13 cellular contexts compared by ENCODE assay signal in genomic region chr15:82543155-82543554, GRCh38. TPM values are rescaled to one million over a fixed set of nuclear protein-coding genes. Genes with fewer than 3 reads are reported as not detected.
DNase-seq lines count a peak whose midpoint lies in the region; ATAC-seq and TF ChIP-seq lines count a peak whose summit lies in the region.
"Had no signal": no experiment of that assay in that cellular context is flagged by ENCODE, and none has a peak within 500 bp of the region (broad histone marks: within the 10 kb centered on the region; RNA-seq: fewer than 3 reads in every experiment).

No MANE protein-coding gene starts in this region.

- no peak for TF ChIP-seq CTCF in BJ (IDR thresholded peaks at IDR 0.05; ENCODE audit: insufficient read depth, low read depth, low read length)
- no peak for TF ChIP-seq CTCF in astrocyte of the cerebellum (IDR thresholded peaks at IDR 0.05; ENCODE audit: low read depth, low read length, missing control alignments)
- no peak for TF ChIP-seq CTCF in spleen (IDR thresholded peaks at IDR 0.05 in 8 of 11, conservative IDR thresholded peaks at IDR 0.05 in 3 of 11)

- intact Hi-C loops in spleen (cut with DNase I; ENCODE audit: low total_unique reads), result loop anchor here (5.0 kb wide), 1 partner anchor 459 kb away; no protein-coding TSS in a partner anchor

- no peaks in the 10 kb centered on the region for H3K9me3 ChIP-seq in spleen

- CTCF ChIA-PET in BJ (lab: Yijun Ruan, JAX), result interaction anchor here (1.0 to 3.0 kb wide), 3 partner anchors 12 to 457 kb away, joined by 5 to 12 read pairs (median 7); no protein-coding TSS in a partner anchor

- in situ Hi-C loops in astrocyte of the cerebellum (cut with HindIII; ENCODE audit: low sequenced_read_pairs), result no loop called here

- H3K27me3 ChIP-seq in BJ (ENCODE audit: control insufficient read depth, insufficient read depth, low read length) (no peaks in the 10 kb centered on the region), spleen (replicated peaks in 1 of 7) (peaks cover 0 to 6% (median 0%) of the 10 kb centered on the region in 7 donors)

- H3K4me3 ChIP-seq in BJ (ENCODE audit: low read depth, low read length) (no peak overlapping the region), astrocyte of the cerebellum (ENCODE audit: low read depth, low read length) (no peak overlapping the region), spleen (no peak overlapping the region)
- no peak overlapping the region for H3K4me3 ChIP-seq in Jurkat, Clone E6-1 (ENCODE audit: low read length)

- peaks cover 16 to 28% (median 23%) of the 10 kb centered on the region in 6 donors for H3K4me1 ChIP-seq in spleen

- no peak for TF ChIP-seq POLR2A in spleen (IDR thresholded peaks at IDR 0.05)

- POLR2A ChIA-PET in BJ (lab: Charles Lee), result interaction anchor here (0.8 kb wide), 1 partner anchor 8 kb away, joined by 9 read pairs; no protein-coding TSS in a partner anchor

- DNase-seq in BJ (ENCODE audit: low read depth) (peak; percentile 33), astrocyte of the cerebellum (ENCODE audit: low read depth) (peak; percentile 95), islet precursor cell (peak; percentile 38), Kasumi-1 (lab: John Stamatoyannopoulos, UW) (no peak), spleen (no peak)
- peak; percentile 91 for DNase-seq in Jurkat, Clone E6-1 (ENCODE audit: low read depth, low spot score)
- DNase-seq: activated B cell treated with CpG ODN at 0.5 μM for 24 hours; effector memory CD4-positive, alpha-beta T cell; NCI-H345 had no signal

- H3K27ac ChIP-seq in spleen, result no peak overlapping the region

- no peaks in the 10 kb centered on the region; the same call in 1 of the 2 replicates for H3K36me3 ChIP-seq in BJ (ENCODE audit: control insufficient read depth, insufficient read depth, low read length)
- peaks cover 0 to 11% (median 7%) of the 10 kb centered on the region in 6 donors for H3K36me3 ChIP-seq in spleen

- no peak for ATAC-seq in GM19467 (IDR thresholded peaks at IDR 0.05; ENCODE audit: unreplicated experiment)
- no peak for ATAC-seq in HG03135 (IDR thresholded peaks at IDR 0.05; ENCODE audit: unreplicated experiment)
- ATAC-seq: naive thymus-derived CD4-positive, alpha-beta T cell; Right ventricle myocardium inferior had no signal

- WGBS in spleen, 5 donors, result 17 to 33% (median 20%) methylated on average over 2 of the region's 2 CpGs

RNA-seq across cellular contexts. Expression of gene RPS17, which starts 2.9 kb away (rescaled TPM):
- 3,235 and 5,021 TPM in 2 replicates for polyA plus RNA-seq in BJ (2011; rRNA removed)
- 498 and 722 TPM in 2 replicates for polyA minus RNA-seq in BJ (2011; rRNA and poly(A)+ RNA removed)
- 4,190 TPM for polyA plus RNA-seq in Jurkat, Clone E6-1 (2012; ENCODE audit: insufficient read depth, insufficient read length)
- total RNA-seq in spleen, result 1,000 to 10,000 TPM; 1,089 to 1,741 (median 1,381) TPM
- polyA plus RNA-seq in spleen, result 1,000 to 10,000 TPM; 7,074 to 9,274 (median 9,192) TPM

Comparison
In these comparisons a context has a peak if more than half of its experiments do, and no peak if none do; other contexts are left out.
1. DNase-seq: peak in BJ (single experiment), Jurkat, Clone E6-1 (single experiment), astrocyte of the cerebellum (single experiment) and islet precursor cell (single experiment); none in Kasumi-1 (0 of 2) and spleen (single experiment).